In the genomic region with DNA sequence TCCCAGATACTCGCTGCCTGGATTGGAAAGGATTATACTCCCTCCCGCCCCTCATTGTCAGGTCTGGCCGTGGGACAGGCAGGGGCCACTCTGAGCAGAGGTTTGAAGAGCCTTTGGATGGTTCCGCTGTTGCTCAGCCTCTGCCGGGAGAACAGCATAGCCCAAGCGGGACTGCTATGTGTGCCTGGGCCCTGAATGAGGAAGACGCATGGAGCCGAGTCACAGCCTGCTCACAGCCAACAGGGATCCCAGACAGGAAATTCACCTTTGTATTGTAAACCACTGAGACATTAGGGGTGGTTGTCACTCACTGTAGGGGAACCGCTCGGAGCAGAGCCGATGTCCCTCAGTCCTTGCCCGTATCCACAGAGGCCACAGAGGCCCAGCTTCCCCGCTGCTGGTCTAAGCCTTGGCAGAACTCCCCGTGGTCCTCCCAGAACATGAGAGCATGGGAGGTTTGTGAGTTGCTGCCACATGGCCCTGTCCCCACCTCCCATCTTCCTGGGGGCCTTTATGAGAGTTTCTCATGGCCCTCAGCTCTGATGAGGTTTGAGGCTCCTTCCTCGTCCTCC, we compare ENCODE assay signal across 1 cellular context.
TF ChIP-seq lines count a peak whose summit lies in the region.

No MANE protein-coding gene starts in this region.

TF ChIP-seq in H1, 55 proteins besides CTCF, POLR2A, EP300 and RAD21:
- TF ChIP-seq CTBP2 (IDR thresholded peaks at IDR 0.05; ENCODE audit: borderline replicate concordance, insufficient read depth, insufficient read length, low read length): no peak
- TF ChIP-seq SIRT6 (IDR thresholded peaks at IDR 0.05; ENCODE audit: low read length): no peak
- TF ChIP-seq SP4 (IDR thresholded peaks at IDR 0.05; ENCODE audit: low read length): no peak
- TF ChIP-seq KDM1A (IDR thresholded peaks at IDR 0.05; ENCODE audit: borderline replicate concordance, low read length): no peak
- no peak for TF ChIP-seq USF2 (IDR thresholded peaks at IDR 0.05; ENCODE audit: low read length)
- TF ChIP-seq KDM4A (IDR thresholded peaks at IDR 0.05; ENCODE audit: low read depth, low read length, severe bottlenecking): no peak
- TF ChIP-seq RBBP5 (IDR thresholded peaks at IDR 0.05; ENCODE audit: borderline replicate concordance, low read depth, low read length): no peak
- no peak for TF ChIP-seq BACH1 (IDR thresholded peaks at IDR 0.05; ENCODE audit: low read length)
- no peak for TF ChIP-seq ZNF274 (IDR thresholded peaks at IDR 0.05; ENCODE audit: borderline replicate concordance, extremely low read depth, low read length)
- no peak for TF ChIP-seq RNF2 (IDR thresholded peaks at IDR 0.05; ENCODE audit: borderline replicate concordance, low read depth, low read length, missing control alignments, poor library complexity, severe bottlenecking)
- TF ChIP-seq SIN3A (conservative IDR thresholded peaks at IDR 0.05 in 1 of 2, IDR thresholded peaks at IDR 0.05 in 1 of 2; ENCODE audit: low read depth in 1 of 2, low read length in 2 of 2): no peak
